Comparison of ENCODE assay signal across 1 cellular context in the genomic region with DNA sequence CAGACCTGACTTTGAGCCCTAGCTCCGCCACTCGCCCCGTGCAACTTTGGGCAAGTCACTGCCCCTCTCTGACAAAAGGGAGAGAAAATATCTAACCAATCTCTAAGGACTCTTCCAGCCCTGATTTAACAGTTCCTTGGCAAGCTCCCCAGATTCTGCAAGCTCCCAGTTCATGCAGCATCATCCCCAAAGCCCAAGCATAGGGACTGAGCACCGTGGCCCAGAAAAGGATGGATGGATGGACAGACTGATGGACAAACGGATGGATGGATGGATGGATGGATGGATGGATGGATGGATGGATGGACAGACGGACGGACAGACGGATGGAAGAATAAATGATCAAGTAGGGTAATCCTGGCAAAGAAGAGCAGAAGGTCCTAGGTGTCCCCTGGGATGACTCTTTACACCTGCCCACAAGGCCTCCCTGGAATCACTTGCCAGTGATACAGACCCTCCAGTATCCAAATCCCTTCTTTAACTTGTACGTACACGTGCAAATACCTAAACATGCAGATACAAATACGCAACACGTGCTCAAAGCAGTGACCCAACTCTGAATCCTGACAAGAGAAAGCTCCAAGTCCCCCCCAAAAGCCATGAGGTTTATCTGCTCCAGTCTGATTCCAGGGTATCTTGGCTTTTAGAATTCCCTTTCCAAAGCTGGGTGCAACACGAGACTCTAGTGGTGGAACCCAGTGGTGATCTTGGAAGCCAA.
TF ChIP-seq lines count a peak whose summit lies in the region.

No MANE protein-coding gene starts in this region.

TF ChIP-seq in HepG2, 621 proteins besides CTCF, POLR2A, EP300 and RAD21:
- TF ChIP-seq ZBTB3 (CRISPR knock-in tag; IDR thresholded peaks at IDR 0.05; ENCODE audit: borderline replicate concordance, low read depth) (no peak), MEIS2 (CRISPR knock-in tag; IDR thresholded peaks at IDR 0.05) (no peak), ZNF282 (IDR thresholded peaks at IDR 0.05; ENCODE audit: partially characterized antibody) (no peak), ZNF713 (CRISPR knock-in tag; IDR thresholded peaks at IDR 0.05) (no peak), ISL2 (CRISPR knock-in tag; IDR thresholded peaks at IDR 0.05) (no peak), ZNF768 (CRISPR knock-in tag; IDR thresholded peaks at IDR 0.05) (0 out of 2 replicates have a peak, but pooled peaks have one; percentile 55)
- TF ChIP-seq, protein P1, sequence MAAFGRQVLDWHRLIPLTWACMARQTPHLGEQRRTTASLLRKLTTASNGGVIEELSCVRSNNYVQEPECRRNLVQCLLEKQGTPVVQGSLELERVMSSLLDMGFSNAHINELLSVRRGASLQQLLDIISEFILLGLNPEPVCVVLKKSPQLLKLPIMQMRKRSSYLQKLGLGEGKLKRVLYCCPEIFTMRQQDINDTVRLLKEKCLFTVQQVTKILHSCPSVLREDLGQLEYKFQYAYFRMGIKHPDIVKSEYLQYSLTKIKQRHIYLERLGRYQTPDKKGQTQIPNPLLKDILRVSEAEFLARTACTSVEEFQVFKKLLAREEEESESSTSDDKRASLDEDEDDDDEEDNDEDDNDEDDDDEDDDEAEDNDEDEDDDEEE (CRISPR knock-in tag; IDR thresholded peaks at IDR 0.05), result no peak
- TF ChIP-seq, protein P2, sequence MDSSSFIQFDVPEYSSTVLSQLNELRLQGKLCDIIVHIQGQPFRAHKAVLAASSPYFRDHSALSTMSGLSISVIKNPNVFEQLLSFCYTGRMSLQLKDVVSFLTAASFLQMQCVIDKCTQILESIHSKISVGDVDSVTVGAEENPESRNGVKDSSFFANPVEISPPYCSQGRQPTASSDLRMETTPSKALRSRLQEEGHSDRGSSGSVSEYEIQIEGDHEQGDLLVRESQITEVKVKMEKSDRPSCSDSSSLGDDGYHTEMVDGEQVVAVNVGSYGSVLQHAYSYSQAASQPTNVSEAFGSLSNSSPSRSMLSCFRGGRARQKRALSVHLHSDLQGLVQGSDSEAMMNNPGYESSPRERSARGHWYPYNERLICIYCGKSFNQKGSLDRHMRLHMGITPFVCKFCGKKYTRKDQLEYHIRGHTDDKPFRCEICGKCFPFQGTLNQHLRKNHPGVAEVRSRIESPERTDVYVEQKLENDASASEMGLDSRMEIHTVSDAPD (CRISPR knock-in tag; IDR thresholded peaks at IDR 0.05), result no peak
- TF ChIP-seq, protein P3, sequence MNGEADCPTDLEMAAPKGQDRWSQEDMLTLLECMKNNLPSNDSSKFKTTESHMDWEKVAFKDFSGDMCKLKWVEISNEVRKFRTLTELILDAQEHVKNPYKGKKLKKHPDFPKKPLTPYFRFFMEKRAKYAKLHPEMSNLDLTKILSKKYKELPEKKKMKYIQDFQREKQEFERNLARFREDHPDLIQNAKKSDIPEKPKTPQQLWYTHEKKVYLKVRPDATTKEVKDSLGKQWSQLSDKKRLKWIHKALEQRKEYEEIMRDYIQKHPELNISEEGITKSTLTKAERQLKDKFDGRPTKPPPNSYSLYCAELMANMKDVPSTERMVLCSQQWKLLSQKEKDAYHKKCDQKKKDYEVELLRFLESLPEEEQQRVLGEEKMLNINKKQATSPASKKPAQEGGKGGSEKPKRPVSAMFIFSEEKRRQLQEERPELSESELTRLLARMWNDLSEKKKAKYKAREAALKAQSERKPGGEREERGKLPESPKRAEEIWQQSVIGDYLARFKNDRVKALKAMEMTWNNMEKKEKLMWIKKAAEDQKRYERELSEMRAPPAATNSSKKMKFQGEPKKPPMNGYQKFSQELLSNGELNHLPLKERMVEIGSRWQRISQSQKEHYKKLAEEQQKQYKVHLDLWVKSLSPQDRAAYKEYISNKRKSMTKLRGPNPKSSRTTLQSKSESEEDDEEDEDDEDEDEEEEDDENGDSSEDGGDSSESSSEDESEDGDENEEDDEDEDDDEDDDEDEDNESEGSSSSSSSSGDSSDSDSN (CRISPR knock-in tag; IDR thresholded peaks at IDR 0.05), result peak; percentile 1; the same call in 1 of the 2 replicates
